Comparison of ENCODE assay signal across 8 cellular contexts in the genomic region with DNA sequence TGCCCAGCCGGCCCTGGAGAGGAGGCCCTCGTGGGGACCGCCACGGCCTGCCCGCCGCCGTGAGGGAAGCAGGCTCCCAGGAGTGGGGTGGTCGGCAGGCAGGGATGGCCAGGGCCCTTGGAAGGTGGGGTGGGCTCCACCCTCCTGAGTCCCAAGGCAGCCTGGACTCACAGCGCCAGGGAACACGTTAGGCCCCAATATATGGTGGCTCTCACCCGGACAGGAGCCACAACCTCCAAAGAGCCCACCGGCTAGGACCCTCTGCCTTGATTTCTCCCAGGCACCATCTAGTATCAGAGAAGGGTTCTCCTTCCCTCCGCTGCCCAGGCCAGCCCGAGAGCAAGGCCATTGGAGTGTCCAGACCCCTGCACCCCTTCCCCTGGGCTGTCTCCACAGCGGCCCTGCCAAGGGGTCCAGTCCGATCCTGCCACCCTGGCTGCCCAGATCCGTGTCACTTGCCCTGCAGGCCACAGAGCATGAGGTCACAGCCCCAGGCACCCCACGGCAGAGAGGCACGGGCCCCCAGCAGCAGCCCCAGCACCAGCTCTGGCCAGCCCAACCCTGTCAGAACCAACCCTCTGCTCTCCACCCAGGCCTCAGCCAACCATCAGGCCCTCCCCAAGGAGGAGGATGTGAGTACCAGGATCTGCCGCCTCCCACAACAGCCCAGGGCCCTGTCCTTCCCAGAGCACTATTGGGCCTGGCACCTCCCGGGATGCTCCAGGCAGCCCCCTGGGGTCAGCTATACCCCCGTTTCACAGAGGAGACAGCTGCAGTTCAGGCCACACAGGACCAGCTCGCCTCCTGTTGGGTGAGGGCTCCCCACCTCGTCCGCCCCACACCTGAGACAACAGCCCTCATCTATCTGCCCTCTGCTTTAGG. TPM values are rescaled to one million over a fixed set of nuclear protein-coding genes. Genes with fewer than 3 reads are reported as not detected.
DNase-seq lines count a peak whose midpoint lies in the region; ATAC-seq and TF ChIP-seq lines count a peak whose summit lies in the region.

No MANE protein-coding gene starts in this region.

- intact Hi-C loops in gastrocnemius medialis (cut with DNase I; ENCODE audit: low total_unique reads): loop anchor here (2.0 to 5.0 kb wide), 2 partner anchors 119 to 246 kb away; a partner anchor contains a TSS

- no peaks in the 10 kb centered on the region for H3K9me3 ChIP-seq in SJSA1 (replicated peaks)
- H3K9me3 ChIP-seq in gastrocnemius medialis: no peaks in the 10 kb centered on the region

- DNase-seq in SJSA1 (ENCODE audit: low read depth in 1 of 2, low spot score in 2 of 2) (no peak), fibroblast of villous mesenchyme (ENCODE audit: low read depth) (no peak), gastrocnemius medialis (no peak), HCEC 1CT (no peak), SIG-M5 treated with dmso at 0.1 percent for 504 hours (lab: John Stamatoyannopoulos, UW; ENCODE audit: unreplicated experiment) (no peak), T1000 (lab: John Stamatoyannopoulos, UW) (no peak)
- DNase-seq in activated CD4-positive, alpha-beta T cell treated with anti-CD3 and anti-CD28 coated beads, Interleukin-2, amount 50 U/mL, for 1 hour: no peak

- H3K4me3 ChIP-seq in SJSA1 (peak overlapping the region; percentile 27), fibroblast of villous mesenchyme (ENCODE audit: low read depth, low read length) (peak overlapping the region; percentile 48), gastrocnemius medialis (peak overlapping the region; percentile 47 to 57 (median 52))

- TF ChIP-seq POLR2A in gastrocnemius medialis (IDR thresholded peaks at IDR 0.05): no peak

- H3K4me1 ChIP-seq in SJSA1 (replicated peaks): peaks cover 11% of the 10 kb centered on the region
- peaks cover 7 to 15% of the 10 kb centered on the region in 2 donors for H3K4me1 ChIP-seq in gastrocnemius medialis

- in situ Hi-C loops in gastrocnemius medialis (cut with MboI; ENCODE audit: low sequenced_read_pairs in 4 of 4): no loop called here

- H3K27ac ChIP-seq in SJSA1 (no peak overlapping the region), gastrocnemius medialis (peak overlapping the region; percentile 58 to 79 (median 74))

- H3K36me3 ChIP-seq in SJSA1: peaks cover 7% of the 10 kb centered on the region
- H3K36me3 ChIP-seq in gastrocnemius medialis: no peaks in the 10 kb centered on the region

- peak; percentile 22 for ATAC-seq in GM19395 (IDR thresholded peaks at IDR 0.05; ENCODE audit: unreplicated experiment)
- peak; percentile 3 to 4 for ATAC-seq in gastrocnemius medialis

- no peak for TF ChIP-seq CTCF in fibroblast of villous mesenchyme (IDR thresholded peaks at IDR 0.05; ENCODE audit: insufficient read depth, low read depth, low read length)
- no peak for TF ChIP-seq CTCF in gastrocnemius medialis (IDR thresholded peaks at IDR 0.05 in 4 of 5, conservative IDR thresholded peaks at IDR 0.05 in 1 of 5)

- no peaks in the 10 kb centered on the region for H3K27me3 ChIP-seq in SJSA1 (replicated peaks)
- no peaks in the 10 kb centered on the region for H3K27me3 ChIP-seq in gastrocnemius medialis

RNA-seq across cellular contexts. Expression of a gene that starts 1.1 kb away (rescaled TPM):
- 18.5 and 26.4 TPM in 2 replicates for total RNA-seq in SJSA1 (2014; rRNA removed; shearing (Covaris generic))
- total RNA-seq in fibroblast of villous mesenchyme (14.5 and 16.4 TPM in 2 replicates), gastrocnemius medialis (10 to 100 TPM; 27.1 to 41.9 (median 32.7) TPM)

RNA-seq across cellular contexts. Expression of a gene that starts 16.7 kb away (rescaled TPM):
- total RNA-seq in SJSA1 (2014; rRNA removed; shearing (Covaris generic)): 150 and 154 TPM in 2 replicates
- total RNA-seq in fibroblast of villous mesenchyme: 80.3 and 86.7 TPM in 2 replicates
- 100 to 1,000 TPM in 1 of 4 donors, 10 to 100 TPM in 3; 72.8 to 122 (median 87.4) TPM for total RNA-seq in gastrocnemius medialis

RNA-seq across cellular contexts. Expression of a gene that starts 28.1 kb away (rescaled TPM):
- total RNA-seq in SJSA1 (2014; rRNA removed; shearing (Covaris generic)): 34.9 and 39.7 TPM in 2 replicates
- total RNA-seq in fibroblast of villous mesenchyme: 51.5 and 52.2 TPM in 2 replicates
- total RNA-seq in gastrocnemius medialis: 10 to 100 TPM; 31.5 to 63.3 (median 50.8) TPM

RNA-seq across cellular contexts. Expression of a gene that starts 43.4 kb away (rescaled TPM):
- 62.7 and 82.9 TPM in 2 replicates for total RNA-seq in SJSA1 (2014; rRNA removed; shearing (Covaris generic))
- 126 TPM in 2 replicates for total RNA-seq in fibroblast of villous mesenchyme
- total RNA-seq in gastrocnemius medialis: 10 to 100 TPM; 11.6 to 19.3 (median 16.3) TPM

RNA-seq across cellular contexts. Expression of a gene that starts 48.0 kb away (rescaled TPM):
- 0.69 and 5.8 TPM in 2 replicates for total RNA-seq in SJSA1 (2014; rRNA removed; shearing (Covaris generic))
- total RNA-seq in fibroblast of villous mesenchyme: 11.6 and 16.0 TPM in 2 replicates
- total RNA-seq in gastrocnemius medialis: 10 to 100 TPM; 17.0 to 23.3 (median 18.8) TPM
